Comparison of ENCODE assay signal across 25 cellular contexts in the genomic region with DNA sequence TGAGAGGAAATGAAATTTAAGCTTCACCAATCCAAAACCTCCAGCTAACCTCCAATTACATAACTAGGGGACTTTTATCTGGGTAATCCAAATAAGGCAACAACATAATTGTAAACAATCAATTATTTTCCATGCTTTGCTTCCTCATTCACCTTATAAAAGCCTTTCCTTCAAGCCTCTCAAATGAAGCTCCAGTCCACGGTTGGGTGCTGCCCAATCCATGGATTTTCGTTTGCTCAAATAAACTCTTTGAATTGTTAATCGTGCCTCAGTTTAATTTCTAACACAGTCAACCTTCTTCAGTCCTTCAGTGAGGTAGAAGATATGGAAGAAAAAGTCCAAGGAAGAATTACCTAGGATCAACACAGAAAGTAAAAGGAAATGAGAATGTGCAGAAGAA.
"Had no signal": no experiment of that assay in that cellular context is flagged by ENCODE, and none has a peak within 500 bp of the region (broad histone marks: within the 10 kb centered on the region; RNA-seq: fewer than 3 reads in every experiment).

No MANE protein-coding gene starts in this region.

- H3K27ac ChIP-seq: colonic mucosa, coronary artery, dorsolateral prefrontal cortex, epithelial cell of prostate, esophagus muscularis mucosa, esophagus squamous epithelium, foreskin keratinocyte, gastrocnemius medialis, gastroesophageal sphincter, hepatocyte had no signal

- H3K9me3 Mint-ChIP-seq: dendritic cell treated with granulocyte-macrophage colony-stimulating factor and Interleukin-4, amounts not matched to agents 40 ng/mL and 50 ng/mL, for 4 days; effector memory CD8-positive, alpha-beta T cell; endodermal cell had no signal

- H3K4me1 ChIP-seq: colonic mucosa, esophagus muscularis mucosa, esophagus squamous epithelium, foreskin keratinocyte, gastrocnemius medialis, gastroesophageal sphincter had no signal

- H3K4me3 ChIP-seq: colonic mucosa, coronary artery, dorsolateral prefrontal cortex, esophagus muscularis mucosa, esophagus squamous epithelium, gastrocnemius medialis, gastroesophageal sphincter, heart left ventricle, heart right ventricle, hepatocyte had no signal

- H3K4me1 Mint-ChIP-seq: endodermal cell had no signal

- H3K27ac Mint-ChIP-seq: dendritic cell treated with granulocyte-macrophage colony-stimulating factor and Interleukin-4, amounts not matched to agents 40 ng/mL and 50 ng/mL, for 4 days; effector memory CD8-positive, alpha-beta T cell; endodermal cell had no signal

- DNase-seq: colonic mucosa; cortex of kidney; dermis blood vessel endothelial cell; dorsolateral prefrontal cortex; effector CD4-positive, alpha-beta T cell; effector CD8-positive, alpha-beta T cell; effector memory CD4-positive, alpha-beta T cell; effector memory CD8-positive, alpha-beta T cell; endodermal cell; erythroblast; esophagus squamous epithelium; foreskin fibroblast; foreskin keratinocyte; foreskin melanocyte; gastrocnemius medialis; glutamatergic neuron; head of caudate nucleus; heart left ventricle; heart right ventricle had no signal

- H3K4me3 Mint-ChIP-seq: dendritic cell treated with granulocyte-macrophage colony-stimulating factor and Interleukin-4, amounts not matched to agents 40 ng/mL and 50 ng/mL, for 4 days; effector memory CD8-positive, alpha-beta T cell; endodermal cell had no signal

- H3K9me3 ChIP-seq: colonic mucosa, esophagus muscularis mucosa, esophagus squamous epithelium, gastrocnemius medialis, gastroesophageal sphincter, heart left ventricle, heart right ventricle had no signal

- H3K36me3 ChIP-seq: colonic mucosa, esophagus muscularis mucosa, esophagus squamous epithelium, gastrocnemius medialis, gastroesophageal sphincter, heart left ventricle, heart right ventricle had no signal
